ENCODE assay signal across 10 cellular contexts in genomic region chr9:109182940-109183798, GRCh38. TPM values are rescaled to one million over a fixed set of nuclear protein-coding genes. Genes with fewer than 3 reads are reported as not detected.
DNase-seq lines count a peak whose midpoint lies in the region; ATAC-seq and TF ChIP-seq lines count a peak whose summit lies in the region.
"Had no signal": no experiment of that assay in that cellular context is flagged by ENCODE, and none has a peak within 500 bp of the region (broad histone marks: within the 10 kb centered on the region; RNA-seq: fewer than 3 reads in every experiment).

No MANE protein-coding gene starts in this region.

- TF ChIP-seq POLR2A in tibial nerve (IDR thresholded peaks at IDR 0.05): no peak

- no peaks in the 10 kb centered on the region for H3K4me1 ChIP-seq in SJSA1 (replicated peaks)
- no peaks in the 10 kb centered on the region for H3K4me1 ChIP-seq in tibial nerve

- no peak for TF ChIP-seq EP300 in tibial nerve (IDR thresholded peaks at IDR 0.05)

- H3K27me3 ChIP-seq in SJSA1 (replicated peaks) (no peaks in the 10 kb centered on the region), tibial nerve (no peaks in the 10 kb centered on the region)
- H3K27me3 ChIP-seq: BLaER1 had no signal

- ATAC-seq in HG02642 (IDR thresholded peaks at IDR 0.05; ENCODE audit: poor library complexity, unreplicated experiment) (peak; percentile 58), GM18870 (IDR thresholded peaks at IDR 0.05; ENCODE audit: unreplicated experiment) (no peak)

- DNase-seq in NCI-H1694 treated with DMSO at 0.1 percent for 48 hours (lab: John Stamatoyannopoulos, UW) (peak; percentile 15), NCI-H1694 (lab: John Stamatoyannopoulos, UW) (no peak), SJSA1 (ENCODE audit: low read depth in 1 of 2, low spot score in 2 of 2) (peak; percentile 19 to 52), foreskin melanocyte (peak; percentile 14), tibial nerve (ENCODE audit: low spot score in 2 of 2) (no peak), NCI-H2227 treated with DMSO at 0.1 percent for 48 hours (lab: John Stamatoyannopoulos, UW) (no peak)

- peak in 4 of 5 experiments; percentile 15 to 26 (median 22) for TF ChIP-seq CTCF in tibial nerve (IDR thresholded peaks at IDR 0.05)

- 63 to 66% methylated on average over 12 to 13 of the region's 13 CpGs for WGBS in tibial nerve, 2 donors

- H3K9me3 ChIP-seq in SJSA1 (replicated peaks) (no peaks in the 10 kb centered on the region), tibial nerve (no peaks in the 10 kb centered on the region)
- H3K9me3 ChIP-seq: BLaER1 had no signal

- H3K4me3 ChIP-seq in SJSA1: no peak overlapping the region
- H3K4me3 ChIP-seq in tibial nerve: no peak overlapping the region
- H3K4me3 ChIP-seq: BLaER1 had no signal

- H3K27ac ChIP-seq in SJSA1: no peak overlapping the region
- no peak overlapping the region for H3K27ac ChIP-seq in tibial nerve
- H3K27ac ChIP-seq: BLaER1 had no signal

- H3K36me3 ChIP-seq in SJSA1: no peaks in the 10 kb centered on the region
- peaks cover 0 to 10% (median 0%) of the 10 kb centered on the region in 3 donors for H3K36me3 ChIP-seq in tibial nerve
- H3K36me3 ChIP-seq: BLaER1 had no signal

RNA-seq across cellular contexts. Expression of gene FRRS1L, which starts 16.1 kb away (rescaled TPM):
- total RNA-seq in SJSA1 (2014; rRNA removed; shearing (Covaris generic)): not detected in 2 replicates
- 10 to 100 TPM in 1 of 4 donors, 1 to 10 TPM in 3; 1.5 to 12.6 (median 2.8) TPM for total RNA-seq in tibial nerve
- total RNA-seq: activated CD8-positive, alpha-beta memory T cell treated with anti-CD3 and anti-CD28 coated beads for 36 hours had no signal

Comparison
In these comparisons a context has a peak if more than half of its experiments do, and no peak if none do; other contexts are left out.
1. DNase-seq: peak in NCI-H1694 treated with DMSO at 0.1 percent for 48 hours (single experiment), SJSA1 (2 of 2) and foreskin melanocyte (single experiment); none in NCI-H1694 (single experiment), tibial nerve (0 of 2) and NCI-H2227 treated with DMSO at 0.1 percent for 48 hours (single experiment).